Comparison of ENCODE assay signal across 15 cellular contexts in genomic region chr7:96685755-96686154, GRCh38. TPM values are rescaled to one million over a fixed set of nuclear protein-coding genes. Genes with fewer than 3 reads are reported as not detected.
A peak's percentile ranks its signal among the peaks of the same experiment; 100 is the strongest.
DNase-seq lines count a peak whose midpoint lies in the region; ATAC-seq and TF ChIP-seq lines count a peak whose summit lies in the region.
"Had no signal": no experiment of that assay in that cellular context is flagged by ENCODE, and none has a peak within 500 bp of the region (broad histone marks: within the 10 kb centered on the region; RNA-seq: fewer than 3 reads in every experiment).

No MANE protein-coding gene starts in this region.

- H3K79me2 ChIP-seq in neural progenitor cell (ENCODE audit: low read depth): peaks cover 17% of the 10 kb centered on the region

- H3K36me3 ChIP-seq in GM06990 (ENCODE audit: control insufficient read depth, insufficient read depth, low read length): no peaks in the 10 kb centered on the region; the same call in 1 of the 2 replicates
- H3K36me3 ChIP-seq in testis (ENCODE audit: low read depth, missing control alignments): no peaks in the 10 kb centered on the region
- peaks cover 6% of the 10 kb centered on the region for H3K36me3 ChIP-seq in neural progenitor cell

- H3K27me3 ChIP-seq in GM06990 (replicated peaks; ENCODE audit: control insufficient read depth, insufficient read depth, low read length) (no peaks in the 10 kb centered on the region), testis (no peaks in the 10 kb centered on the region), neural progenitor cell (no peaks in the 10 kb centered on the region)
- H3K27me3 ChIP-seq: pancreas had no signal

- H3K4me1 ChIP-seq in testis (no peaks in the 10 kb centered on the region), neural progenitor cell (no peaks in the 10 kb centered on the region)

- peaks cover under 1% of the 10 kb centered on the region for H4K20me1 ChIP-seq in neural progenitor cell (ENCODE audit: low read depth)

- DNase-seq in GM06990 (ENCODE audit: extremely low read depth, insufficient read length) (peak; percentile 18), type B pancreatic cell (ENCODE audit: extremely low spot score, unreplicated experiment) (no peak), testis (no peak), HCEC 1CT (no peak), neural progenitor cell (ENCODE audit: low spot score) (no peak)
- DNase-seq: left ventricle myocardium inferior; NCI-H1694; pancreas; stimulated activated CD4-positive, alpha-beta T cell treated with anti-CD3 and anti-CD28 coated beads, Interleukin-4, amount 100 ng/mL, for 24 hours had no signal

- no peak overlapping the region for H3K4me3 Mint-ChIP-seq in type B pancreatic cell
- no peak overlapping the region for H3K4me3 Mint-ChIP-seq in neural progenitor cell

- no peak overlapping the region for H3K27ac Mint-ChIP-seq in type B pancreatic cell
- no peak overlapping the region for H3K27ac Mint-ChIP-seq in neural progenitor cell

- H3K9ac ChIP-seq in neural progenitor cell: no peak overlapping the region

- no peak for TF ChIP-seq CTCF in GM06990 (IDR thresholded peaks at IDR 0.05; ENCODE audit: insufficient read depth, low read length, poor library complexity, severe bottlenecking)
- no peak for TF ChIP-seq CTCF in type B pancreatic cell (conservative IDR thresholded peaks at IDR 0.05)
- no peak for TF ChIP-seq CTCF in testis (IDR thresholded peaks at IDR 0.05)
- no peak for TF ChIP-seq CTCF in neural progenitor cell (IDR thresholded peaks at IDR 0.05)

- no peaks in the 10 kb centered on the region for H3K27me3 Mint-ChIP-seq in type B pancreatic cell
- no peaks in the 10 kb centered on the region for H3K27me3 Mint-ChIP-seq in neural progenitor cell (ENCODE audit: insufficient read depth, low read depth)

- H3K4me3 ChIP-seq in GM06990 (replicated peaks; ENCODE audit: low read depth, low read length) (no peak overlapping the region), testis (no peak overlapping the region), neural progenitor cell (no peak overlapping the region)
- H3K4me3 ChIP-seq: coronary artery, left ventricle myocardium inferior, pancreas had no signal

- H2AFZ ChIP-seq in neural progenitor cell (replicated peaks): no peak overlapping the region

- H3K36me3 Mint-ChIP-seq in type B pancreatic cell (peaks cover 56% of the 10 kb centered on the region), neural progenitor cell (peaks cover 47% of the 10 kb centered on the region)

- H3K9me3 Mint-ChIP-seq in type B pancreatic cell (peaks cover 11% of the 10 kb centered on the region), neural progenitor cell (peaks cover 25% of the 10 kb centered on the region)

- no peaks in the 10 kb centered on the region for H3K4me1 Mint-ChIP-seq in type B pancreatic cell (ENCODE audit: unreplicated experiment)
- H3K4me1 Mint-ChIP-seq in neural progenitor cell: no peaks in the 10 kb centered on the region

- H3K27ac ChIP-seq in testis (no peak overlapping the region), neural progenitor cell (no peak overlapping the region)
- H3K27ac ChIP-seq: C4-2B, coronary artery, HL-60, left ventricle myocardium inferior, pancreas had no signal

- no peak overlapping the region for H3K4me2 ChIP-seq in neural progenitor cell

- ATAC-seq in GM19351 (IDR thresholded peaks at IDR 0.05; ENCODE audit: unreplicated experiment) (peak; percentile 90), HG02798 (IDR thresholded peaks at IDR 0.05; ENCODE audit: poor library complexity, unreplicated experiment) (peak; percentile 72), HG03520 (IDR thresholded peaks at IDR 0.05; ENCODE audit: unreplicated experiment) (peak; percentile 66)
- ATAC-seq: pancreas had no signal

- intact Hi-C loops in testis (cut with DNase I; ENCODE audit: low total_unique reads): no loop called here

- no peak for TF ChIP-seq POLR2A in testis (IDR thresholded peaks at IDR 0.05)

- H3F3A ChIP-seq in neural progenitor cell (ENCODE audit: low read depth): no peaks in the 10 kb centered on the region

- WGBS in testis, 2 donors: 98 to 100% methylated on average over 1 of the region's 1 CpG

- no peaks in the 10 kb centered on the region for H3K9me3 ChIP-seq in testis
- no peaks in the 10 kb centered on the region for H3K9me3 ChIP-seq in neural progenitor cell (ENCODE audit: low read depth)
- H3K9me3 ChIP-seq: pancreas had no signal

RNA-seq across cellular contexts. Expression of gene SEM1, which starts 23.9 kb away (rescaled TPM):
- 62.5 and 62.6 TPM in 2 replicates for total RNA-seq in type B pancreatic cell (ENCODE audit: low replicate concordance)
- total RNA-seq in testis: 10 to 100 TPM; 56.3 to 59.7 TPM
- 267 TPM for polyA plus RNA-seq in testis (ENCODE audit: insufficient read depth, low read depth, low replicate concordance)
- total RNA-seq in neural progenitor cell (ENCODE audit: low replicate concordance): 65.2 and 78.5 TPM in 2 replicates
